Comparison of ENCODE assay signal across 9 cellular contexts in genomic region chr9:114852050-114852594, GRCh38. TPM values are rescaled to one million over a fixed set of nuclear protein-coding genes. Genes with fewer than 3 reads are reported as not detected.
DNase-seq lines count a peak whose midpoint lies in the region; ATAC-seq and TF ChIP-seq lines count a peak whose summit lies in the region.
"Had no signal": no experiment of that assay in that cellular context is flagged by ENCODE, and none has a peak within 500 bp of the region (broad histone marks: within the 10 kb centered on the region; RNA-seq: fewer than 3 reads in every experiment).

No MANE protein-coding gene starts in this region.

- ATAC-seq in GM21723 (IDR thresholded peaks at IDR 0.05; ENCODE audit: unreplicated experiment), result no peak

- DNase-seq in EL, result peak; percentile 36
- peak; percentile 21 for DNase-seq in RPMI7951 (ENCODE audit: low read depth)
- DNase-seq in fibroblast of the aortic adventitia (ENCODE audit: low read depth), result peak; percentile 83
- peak; percentile 70 for DNase-seq in renal cortical epithelial cell (ENCODE audit: low read depth)
- no peak for DNase-seq in activated CD4-positive, alpha-beta T cell treated with anti-CD3 and anti-CD28 coated beads, Interleukin-2, amount 50 U/mL, for 4 hours
- DNase-seq in NCI-H510A treated with DMSO at 0.1 percent for 48 hours (lab: John Stamatoyannopoulos, UW), result no peak
- DNase-seq in activated naive CD4-positive, alpha-beta T cell (lab: John Stamatoyannopoulos, UW), result no peak

- no peak overlapping the region for H3K4me3 ChIP-seq in fibroblast of the aortic adventitia (ENCODE audit: low read depth, low read length)
- H3K4me3 ChIP-seq: tibial nerve had no signal

- TF ChIP-seq CTCF in fibroblast of the aortic adventitia (IDR thresholded peaks at IDR 0.05; ENCODE audit: insufficient read depth, low read length), result no peak

RNA-seq across cellular contexts. Expression of gene TNFSF15, which starts 46.3 kb away (rescaled TPM):
- total RNA-seq in RPMI7951 (2014; rRNA removed; shearing (Covaris generic)), result 0.24 and 0.49 TPM in 2 replicates
- total RNA-seq in fibroblast of the aortic adventitia (ENCODE audit: low replicate concordance) (0.41 and 2.4 TPM in 2 replicates), renal cortical epithelial cell (1.3 and 7.3 TPM in 2 replicates)

Comparison
In these comparisons a context has a peak if more than half of its experiments do, and no peak if none do; other contexts are left out.
1. DNase-seq: peak in EL (single experiment), RPMI7951 (single experiment), fibroblast of the aortic adventitia (single experiment) and renal cortical epithelial cell (single experiment); none in activated CD4-positive, alpha-beta T cell treated with anti-CD3 and anti-CD28 coated beads, Interleukin-2, amount 50 U/mL, for 4 hours (0 of 2), NCI-H510A treated with DMSO at 0.1 percent for 48 hours (single experiment) and activated naive CD4-positive, alpha-beta T cell (0 of 4).